In the genomic region with DNA sequence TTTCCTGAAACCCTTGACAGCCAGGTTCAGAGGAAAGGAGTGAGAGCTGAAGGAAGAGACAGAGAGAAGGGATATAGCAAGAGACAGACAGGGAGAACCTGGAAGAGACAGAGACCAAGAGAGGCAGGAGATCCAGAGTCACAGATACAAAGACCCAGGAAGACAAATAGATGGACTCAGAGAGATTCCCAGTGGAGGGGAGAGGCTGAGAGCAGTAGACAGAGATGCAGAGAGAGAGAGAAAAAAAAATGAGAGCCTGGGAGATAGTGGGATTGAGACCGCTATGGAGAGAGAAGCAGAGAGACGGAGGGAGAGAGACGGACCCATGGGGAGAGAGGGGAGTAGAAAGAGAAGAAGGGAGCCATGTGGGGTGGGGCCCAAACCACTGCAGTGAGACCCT, we compare ENCODE assay signal across 16 cellular contexts. TPM values are rescaled to one million over a fixed set of nuclear protein-coding genes. Genes with fewer than 3 reads are reported as not detected.
DNase-seq lines count a peak whose midpoint lies in the region; ATAC-seq lines count a peak whose summit lies in the region.
"Had no signal": no experiment of that assay in that cellular context is flagged by ENCODE, and none has a peak within 500 bp of the region (broad histone marks: within the 10 kb centered on the region; RNA-seq: fewer than 3 reads in every experiment).

No MANE protein-coding gene starts in this region.

- H3K4me3 ChIP-seq in iPS-18c (ENCODE audit: insufficient read depth, low read depth, low read length), result peak overlapping the region; percentile 61; the same call in 1 of the 2 replicates

- H3K9me3 ChIP-seq in iPS-18c (ENCODE audit: control insufficient read depth, insufficient read depth, low read length), result no peaks in the 10 kb centered on the region

- CTCF ChIA-PET in activated CD4-positive, alpha-beta memory T cell treated with anti-CD3 and anti-CD28 coated beads, Interleukin-2, amount 10 ng/mL, durations not matched to agents 7 days and 5 days (lab: Charles Lee), result interaction anchor here (0.7 to 2.0 kb wide), 4 partner anchors 10 to 72 kb away, joined by 3 to 8 read pairs (median 3); a partner anchor contains a TSS
- CTCF ChIA-PET in activated CD4-positive, alpha-beta memory T cell treated with anti-CD3 and anti-CD28 coated beads for 36 hours (lab: Charles Lee), result interaction anchor here (0.8 to 6.3 kb wide), 6 partner anchors 9 to 117 kb away, joined by 3 to 81 read pairs (median 4); a partner anchor contains a TSS

- H3K36me3 Mint-ChIP-seq in activated CD4-positive, alpha-beta memory T cell treated with anti-CD3 and anti-CD28 coated beads, Interleukin-2, amount 10 ng/mL, durations not matched to agents 7 days and 5 days (ENCODE audit: low read depth), result no peaks in the 10 kb centered on the region
- H3K36me3 Mint-ChIP-seq in activated CD4-positive, alpha-beta memory T cell treated with anti-CD3 and anti-CD28 coated beads for 36 hours, result no peaks in the 10 kb centered on the region
- H3K36me3 Mint-ChIP-seq in stimulated activated effector memory CD8-positive, alpha-beta T cell treated with anti-CD3 and anti-CD28 coated beads, Interleukin-12 subunit alpha, Interleukin-12 subunit beta, amount 100 ng/mL, for 72 hours, result no peaks in the 10 kb centered on the region
- no peaks in the 10 kb centered on the region for H3K36me3 Mint-ChIP-seq in activated T-cell treated with anti-CD3 and anti-CD28 coated beads, Interleukin-2, amount 50 U/mL, for 72 hours (ENCODE audit: insufficient read depth in 2 of 2)

- H3K27ac Mint-ChIP-seq in activated CD4-positive, alpha-beta memory T cell treated with anti-CD3 and anti-CD28 coated beads, Interleukin-2, amount 10 ng/mL, durations not matched to agents 7 days and 5 days, result no peak overlapping the region
- H3K27ac Mint-ChIP-seq in activated CD4-positive, alpha-beta memory T cell treated with anti-CD3 and anti-CD28 coated beads for 36 hours, result no peak overlapping the region
- no peak overlapping the region for H3K27ac Mint-ChIP-seq in stimulated activated effector memory CD8-positive, alpha-beta T cell treated with anti-CD3 and anti-CD28 coated beads, Interleukin-12 subunit alpha, Interleukin-12 subunit beta, amount 100 ng/mL, for 72 hours
- no peak overlapping the region for H3K27ac Mint-ChIP-seq in activated T-cell treated with anti-CD3 and anti-CD28 coated beads, Interleukin-2, amount 50 U/mL, for 72 hours
- H3K27ac Mint-ChIP-seq: nephron progenitor cell had no signal

- peaks cover 35% of the 10 kb centered on the region for H3K4me1 Mint-ChIP-seq in activated CD4-positive, alpha-beta memory T cell treated with anti-CD3 and anti-CD28 coated beads, Interleukin-2, amount 10 ng/mL, durations not matched to agents 7 days and 5 days
- peaks cover 30% of the 10 kb centered on the region for H3K4me1 Mint-ChIP-seq in activated CD4-positive, alpha-beta memory T cell treated with anti-CD3 and anti-CD28 coated beads for 36 hours (ENCODE audit: low read depth)
- H3K4me1 Mint-ChIP-seq in stimulated activated effector memory CD8-positive, alpha-beta T cell treated with anti-CD3 and anti-CD28 coated beads, Interleukin-12 subunit alpha, Interleukin-12 subunit beta, amount 100 ng/mL, for 72 hours, result peaks cover 46% of the 10 kb centered on the region
- peaks cover 27% of the 10 kb centered on the region for H3K4me1 Mint-ChIP-seq in activated T-cell treated with anti-CD3 and anti-CD28 coated beads, Interleukin-2, amount 50 U/mL, for 72 hours (ENCODE audit: low read depth)

- in situ Hi-C loops in G401 (cut with HindIII; ENCODE audit: low sequenced_read_pairs), result no loop called here

- POLR2A ChIA-PET in activated CD4-positive, alpha-beta memory T cell treated with anti-CD3 and anti-CD28 coated beads, Interleukin-2, amount 10 ng/mL, durations not matched to agents 7 days and 5 days (lab: Charles Lee), result interaction anchor here (1.0 to 3.9 kb wide), 2 partner anchors 10 to 127 kb away, joined by 4 to 39 read pairs; a partner anchor contains a TSS
- POLR2A ChIA-PET in activated CD4-positive, alpha-beta memory T cell treated with anti-CD3 and anti-CD28 coated beads for 36 hours (lab: Charles Lee), result interaction anchor here (0.5 kb wide), 1 partner anchor 206 kb away, joined by 4 read pairs; no protein-coding TSS in a partner anchor

- H3K27me3 Mint-ChIP-seq in activated CD4-positive, alpha-beta memory T cell treated with anti-CD3 and anti-CD28 coated beads, Interleukin-2, amount 10 ng/mL, durations not matched to agents 7 days and 5 days, result peaks cover 22% of the 10 kb centered on the region
- no peaks in the 10 kb centered on the region for H3K27me3 Mint-ChIP-seq in activated CD4-positive, alpha-beta memory T cell treated with anti-CD3 and anti-CD28 coated beads for 36 hours
- peaks cover 18% of the 10 kb centered on the region for H3K27me3 Mint-ChIP-seq in activated T-cell treated with anti-CD3 and anti-CD28 coated beads, Interleukin-2, amount 50 U/mL, for 72 hours (ENCODE audit: low read depth)

- no peak for ATAC-seq in stimulated activated effector memory CD8-positive, alpha-beta T cell treated with anti-CD3 and anti-CD28 coated beads, Interleukin-12 subunit alpha, Interleukin-12 subunit beta, amount 100 ng/mL, for 72 hours
- no peak for ATAC-seq in activated T-cell treated with anti-CD3 and anti-CD28 coated beads, Interleukin-2, amount 50 U/mL, for 72 hours (replicated peaks in 1 of 2)

- no peaks in the 10 kb centered on the region for H3K9me3 Mint-ChIP-seq in activated CD4-positive, alpha-beta memory T cell treated with anti-CD3 and anti-CD28 coated beads, Interleukin-2, amount 10 ng/mL, durations not matched to agents 7 days and 5 days
- H3K9me3 Mint-ChIP-seq in activated CD4-positive, alpha-beta memory T cell treated with anti-CD3 and anti-CD28 coated beads for 36 hours, result no peaks in the 10 kb centered on the region
- no peaks in the 10 kb centered on the region for H3K9me3 Mint-ChIP-seq in stimulated activated effector memory CD8-positive, alpha-beta T cell treated with anti-CD3 and anti-CD28 coated beads, Interleukin-12 subunit alpha, Interleukin-12 subunit beta, amount 100 ng/mL, for 72 hours
- no peaks in the 10 kb centered on the region for H3K9me3 Mint-ChIP-seq in activated T-cell treated with anti-CD3 and anti-CD28 coated beads, Interleukin-2, amount 50 U/mL, for 72 hours
- H3K9me3 Mint-ChIP-seq: nephron progenitor cell had no signal

- intact Hi-C loops in activated CD4-positive, alpha-beta memory T cell treated with anti-CD3 and anti-CD28 coated beads for 36 hours (cut with micrococcal nuclease), result loop anchor here (5.0 kb wide), 2 partner anchors 102 to 123 kb away; a partner anchor contains a TSS

- peak overlapping the region; percentile 21 for H3K4me3 Mint-ChIP-seq in activated CD4-positive, alpha-beta memory T cell treated with anti-CD3 and anti-CD28 coated beads, Interleukin-2, amount 10 ng/mL, durations not matched to agents 7 days and 5 days
- H3K4me3 Mint-ChIP-seq in activated CD4-positive, alpha-beta memory T cell treated with anti-CD3 and anti-CD28 coated beads for 36 hours, result no peak overlapping the region
- peak overlapping the region; percentile 76 for H3K4me3 Mint-ChIP-seq in stimulated activated effector memory CD8-positive, alpha-beta T cell treated with anti-CD3 and anti-CD28 coated beads, Interleukin-12 subunit alpha, Interleukin-12 subunit beta, amount 100 ng/mL, for 72 hours
- peak overlapping the region in 1 of 2 donors; percentile 57 for H3K4me3 Mint-ChIP-seq in activated T-cell treated with anti-CD3 and anti-CD28 coated beads, Interleukin-2, amount 50 U/mL, for 72 hours

- DNase-seq in activated CD4-positive, alpha-beta memory T cell treated with anti-CD3 and anti-CD28 coated beads, Interleukin-2, amount 10 ng/mL, durations not matched to agents 7 days and 5 days, result no peak
- no peak for DNase-seq in activated CD4-positive, alpha-beta memory T cell treated with anti-CD3 and anti-CD28 coated beads for 36 hours
- DNase-seq in NCI-H2227 treated with DMSO at 0.1 percent for 48 hours (lab: John Stamatoyannopoulos, UW) (peak; percentile 85), NCI-H187 (lab: John Stamatoyannopoulos, UW) (no peak), G401 (ENCODE audit: low spot score) (no peak)
- DNase-seq in stimulated activated effector memory CD8-positive, alpha-beta T cell treated with anti-CD3 and anti-CD28 coated beads, Interleukin-12 subunit alpha, Interleukin-12 subunit beta, amount 100 ng/mL, for 72 hours (ENCODE audit: low spot score in 2 of 2), result no peak
- DNase-seq in activated T-cell treated with anti-CD3 and anti-CD28 coated beads, Interleukin-2, amount 50 U/mL, for 72 hours, result no peak
- DNase-seq: activated naive CD4-positive, alpha-beta T cell treated with anti-CD3 and anti-CD28 coated beads, Interleukin-2, amount 50 U/mL, for 16 hours; COR-L47; NCI-H2029; SHP77 had no signal

RNA-seq across cellular contexts. Expression of a gene that starts 0.8 kb away (rescaled TPM):
- 1 to 10 TPM; 8.3 to 8.8 TPM for total RNA-seq in activated CD4-positive, alpha-beta memory T cell treated with anti-CD3 and anti-CD28 coated beads, Interleukin-2, amount 10 ng/mL, durations not matched to agents 7 days and 5 days
- total RNA-seq in activated CD4-positive, alpha-beta memory T cell treated with anti-CD3 and anti-CD28 coated beads for 36 hours, result under 1 TPM; 0.77 to 0.93 TPM
- 1 to 10 TPM; 1.0 to 1.2 TPM for total RNA-seq in activated T-cell treated with anti-CD3 and anti-CD28 coated beads, Interleukin-2, amount 50 U/mL, for 72 hours
- total RNA-seq in G401 (2014; rRNA removed; shearing (Covaris generic)), result not detected in 2 replicates
- total RNA-seq: cardiac septum, renal cortical epithelial cell had no signal

RNA-seq across cellular contexts. Expression of a gene that starts 5.2 kb away (rescaled TPM):
- 1 to 10 TPM; 3.3 to 3.6 TPM for total RNA-seq in activated CD4-positive, alpha-beta memory T cell treated with anti-CD3 and anti-CD28 coated beads, Interleukin-2, amount 10 ng/mL, durations not matched to agents 7 days and 5 days
- 1 to 10 TPM; 2.3 to 2.8 TPM for total RNA-seq in activated CD4-positive, alpha-beta memory T cell treated with anti-CD3 and anti-CD28 coated beads for 36 hours
- 1 to 10 TPM; 1.6 to 2.0 TPM for total RNA-seq in activated T-cell treated with anti-CD3 and anti-CD28 coated beads, Interleukin-2, amount 50 U/mL, for 72 hours
- not detected in 2 replicates for total RNA-seq in G401 (2014; rRNA removed; shearing (Covaris generic))
- total RNA-seq: renal cortical epithelial cell had no signal

RNA-seq across cellular contexts. Expression of a gene that starts 9.0 kb away (rescaled TPM):
- under 1 TPM; 0.55 to 0.68 TPM for total RNA-seq in activated CD4-positive, alpha-beta memory T cell treated with anti-CD3 and anti-CD28 coated beads, Interleukin-2, amount 10 ng/mL, durations not matched to agents 7 days and 5 days
- total RNA-seq in activated CD4-positive, alpha-beta memory T cell treated with anti-CD3 and anti-CD28 coated beads for 36 hours, result under 1 TPM; 0.50 to 0.51 TPM
- under 1 TPM; 0.72 to 1.00 TPM for total RNA-seq in activated T-cell treated with anti-CD3 and anti-CD28 coated beads, Interleukin-2, amount 50 U/mL, for 72 hours
- 0.06 and 0.07 TPM in 2 replicates for total RNA-seq in G401 (2014; rRNA removed; shearing (Covaris generic))
- total RNA-seq: renal cortical epithelial cell had no signal

RNA-seq across cellular contexts. Expression of a gene that starts 10.7 kb away (rescaled TPM):
- total RNA-seq in activated CD4-positive, alpha-beta memory T cell treated with anti-CD3 and anti-CD28 coated beads, Interleukin-2, amount 10 ng/mL, durations not matched to agents 7 days and 5 days, result 100 to 1,000 TPM; 588 to 589 TPM
- 100 to 1,000 TPM; 334 to 360 TPM for total RNA-seq in activated CD4-positive, alpha-beta memory T cell treated with anti-CD3 and anti-CD28 coated beads for 36 hours
- total RNA-seq in activated T-cell treated with anti-CD3 and anti-CD28 coated beads, Interleukin-2, amount 50 U/mL, for 72 hours, result 100 to 1,000 TPM; 331 to 342 TPM
- not detected in 2 replicates for total RNA-seq in G401 (2014; rRNA removed; shearing (Covaris generic))

RNA-seq across cellular contexts. Expression of a gene that starts 28.2 kb away (rescaled TPM):
- total RNA-seq in activated CD4-positive, alpha-beta memory T cell treated with anti-CD3 and anti-CD28 coated beads, Interleukin-2, amount 10 ng/mL, durations not matched to agents 7 days and 5 days, result not detected
- total RNA-seq in activated CD4-positive, alpha-beta memory T cell treated with anti-CD3 and anti-CD28 coated beads for 36 hours, result not detected
- not detected for total RNA-seq in activated T-cell treated with anti-CD3 and anti-CD28 coated beads, Interleukin-2, amount 50 U/mL, for 72 hours
- total RNA-seq in G401 (2014; rRNA removed; shearing (Covaris generic)), result not detected in 2 replicates
- total RNA-seq: cardiac septum; renal cortical epithelial cell; T-helper 2 cell treated with Interferon-gamma antibody and Interleukin-4, amounts not matched to agents 100 ng/mL and 5 ng/mL, for 36 hours had no signal
